11 cellular contexts compared by ENCODE assay signal in genomic region chr10:12351447-12351846, GRCh38. TPM values are rescaled to one million over a fixed set of nuclear protein-coding genes. Genes with fewer than 3 reads are reported as not detected.
DNase-seq lines count a peak whose midpoint lies in the region; ATAC-seq and TF ChIP-seq lines count a peak whose summit lies in the region.
"Had no signal": no experiment of that assay in that cellular context is flagged by ENCODE, and none has a peak within 500 bp of the region (broad histone marks: within the 10 kb centered on the region; RNA-seq: fewer than 3 reads in every experiment).

No MANE protein-coding gene starts in this region.

- peak overlapping the region; percentile 90; the same call in 1 of the 2 replicates for H3K4me3 ChIP-seq in PC-9
- no peak overlapping the region for H3K4me3 ChIP-seq in Karpas-422 (ENCODE audit: low read length)
- H3K4me3 ChIP-seq: K562 had no signal

- peaks cover 63% of the 10 kb centered on the region for H3K27me3 Mint-ChIP-seq in T-helper 1 cell treated with Interleukin-12 subunit alpha and Interleukin-12 subunit beta and Interleukin-4 antibody, amounts not matched to agents 30 μg/mL and 1 μg/mL, for 36 hours (ENCODE audit: low read depth)
- no peaks in the 10 kb centered on the region for H3K27me3 Mint-ChIP-seq in effector memory CD8-positive, alpha-beta T cell
- H3K27me3 Mint-ChIP-seq in stimulated activated memory B cell treated with anti-CD40 and anti-IgM and Interleukin-4, amounts not matched to agents 10 μg/mL and 1 μg/mL and 100 μg/mL, for 72 hours = no peaks in the 10 kb centered on the region

- no peak overlapping the region for H2AFZ ChIP-seq in PC-9
- H2AFZ ChIP-seq in Karpas-422 (ENCODE audit: low read length) = no peak overlapping the region

- intact Hi-C loops in PC-9 (cut with micrococcal nuclease; ENCODE audit: unreplicated experiment) = loop anchor here (2.0 kb wide), 1 partner anchor 359 kb away; no protein-coding TSS in a partner anchor

- H3K36me3 ChIP-seq in PC-9 (ENCODE audit: low read depth) (no peaks in the 10 kb centered on the region), Karpas-422 (ENCODE audit: insufficient read depth, low read length) (no peaks in the 10 kb centered on the region)

- BruUV-seq in PC-9 (replicated peaks; lab: Mats Ljungman, UMichigan) = no TSS peak

- H3K4me1 ChIP-seq in PC-9 (replicated peaks; ENCODE audit: insufficient read depth) (peaks cover 22% of the 10 kb centered on the region), Karpas-422 (ENCODE audit: low read length) (peaks cover 11% of the 10 kb centered on the region)

- TF ChIP-seq CTCF in PC-9 (conservative IDR thresholded peaks at IDR 0.05) (no peak), GM20000 (IDR thresholded peaks at IDR 0.05; ENCODE audit: extremely low read depth, missing control alignments) (no peak)

- H4K20me1 ChIP-seq in PC-9 (ENCODE audit: insufficient read depth) (no peaks in the 10 kb centered on the region; the same call in 1 of the 2 replicates), Karpas-422 (ENCODE audit: insufficient read depth, low read depth, low read length) (no peaks in the 10 kb centered on the region)

- no peak for DNase-seq in T-helper 1 cell
- DNase-seq in PC-9 = no peak
- DNase-seq in effector memory CD8-positive, alpha-beta T cell = no peak
- no peak for DNase-seq in Karpas-422
- no peak for DNase-seq in GM20000 (ENCODE audit: low spot score)
- DNase-seq: testis had no signal

- H3K9me2 ChIP-seq in PC-9 (ENCODE audit: insufficient read depth) (no peaks in the 10 kb centered on the region), Karpas-422 (replicated peaks; ENCODE audit: insufficient read depth, low read length) (no peaks in the 10 kb centered on the region)

- peak overlapping the region; percentile 91 for H3K4me3 Mint-ChIP-seq in T-helper 1 cell treated with Interleukin-12 subunit alpha and Interleukin-12 subunit beta and Interleukin-4 antibody, amounts not matched to agents 30 μg/mL and 1 μg/mL, for 36 hours
- H3K4me3 Mint-ChIP-seq in effector memory CD8-positive, alpha-beta T cell = peak overlapping the region; percentile 94 to 99
- H3K4me3 Mint-ChIP-seq in stimulated activated memory B cell treated with anti-CD40 and anti-IgM and Interleukin-4, amounts not matched to agents 10 μg/mL and 1 μg/mL and 100 μg/mL, for 72 hours = peak overlapping the region; percentile 99

- H3K9me3 ChIP-seq in PC-9 (ENCODE audit: insufficient read depth, low read depth) (no peaks in the 10 kb centered on the region), Karpas-422 (ENCODE audit: low read length) (no peaks in the 10 kb centered on the region)
- H3K9me3 ChIP-seq: testis had no signal

- no peak overlapping the region for H3K9ac ChIP-seq in Karpas-422 (ENCODE audit: low read length)

- H3K4me2 ChIP-seq in PC-9 = peak overlapping the region; percentile 94
- H3K4me2 ChIP-seq in Karpas-422 (ENCODE audit: low read depth, low read length, poor library complexity, severe bottlenecking) = no peak overlapping the region

- H3K9me3 Mint-ChIP-seq in T-helper 1 cell treated with Interleukin-12 subunit alpha and Interleukin-12 subunit beta and Interleukin-4 antibody, amounts not matched to agents 30 μg/mL and 1 μg/mL, for 36 hours = no peaks in the 10 kb centered on the region
- no peaks in the 10 kb centered on the region for H3K9me3 Mint-ChIP-seq in effector memory CD8-positive, alpha-beta T cell
- no peaks in the 10 kb centered on the region for H3K9me3 Mint-ChIP-seq in stimulated activated memory B cell treated with anti-CD40 and anti-IgM and Interleukin-4, amounts not matched to agents 10 μg/mL and 1 μg/mL and 100 μg/mL, for 72 hours

- peaks cover 28% of the 10 kb centered on the region for H3K4me1 Mint-ChIP-seq in T-helper 1 cell treated with Interleukin-12 subunit alpha and Interleukin-12 subunit beta and Interleukin-4 antibody, amounts not matched to agents 30 μg/mL and 1 μg/mL, for 36 hours (ENCODE audit: low read depth)
- peaks cover 37 to 41% of the 10 kb centered on the region in 2 donors for H3K4me1 Mint-ChIP-seq in effector memory CD8-positive, alpha-beta T cell (ENCODE audit: low read depth in 2 of 2)
- H3K4me1 Mint-ChIP-seq in stimulated activated memory B cell treated with anti-CD40 and anti-IgM and Interleukin-4, amounts not matched to agents 10 μg/mL and 1 μg/mL and 100 μg/mL, for 72 hours = peaks cover 78% of the 10 kb centered on the region

- POLR2A ChIA-PET in PC-9 (lab: Charles Lee; ENCODE audit: unreplicated experiment) = no interaction called here

- H3K27ac Mint-ChIP-seq in T-helper 1 cell treated with Interleukin-12 subunit alpha and Interleukin-12 subunit beta and Interleukin-4 antibody, amounts not matched to agents 30 μg/mL and 1 μg/mL, for 36 hours = peak overlapping the region; percentile 6
- H3K27ac Mint-ChIP-seq in effector memory CD8-positive, alpha-beta T cell = peak overlapping the region in 1 of 2 donors; percentile 97
- peak overlapping the region; percentile 95 for H3K27ac Mint-ChIP-seq in stimulated activated memory B cell treated with anti-CD40 and anti-IgM and Interleukin-4, amounts not matched to agents 10 μg/mL and 1 μg/mL and 100 μg/mL, for 72 hours

- no peak for ATAC-seq in effector memory CD8-positive, alpha-beta T cell (replicated peaks)
- ATAC-seq in stimulated activated memory B cell treated with anti-CD40 and anti-IgM and Interleukin-4, amounts not matched to agents 10 μg/mL and 1 μg/mL and 100 μg/mL, for 72 hours = no peak
- no peak for ATAC-seq in GM18502 (IDR thresholded peaks at IDR 0.05; ENCODE audit: poor library complexity, unreplicated experiment)
- ATAC-seq: K562 had no signal

- no peaks in the 10 kb centered on the region for H3K27me3 ChIP-seq in PC-9 (ENCODE audit: insufficient read depth, low read depth)
- no peaks in the 10 kb centered on the region for H3K27me3 ChIP-seq in Karpas-422 (ENCODE audit: low read length)
- H3K27me3 ChIP-seq: testis had no signal

- H3K27ac ChIP-seq in PC-9 (no peak overlapping the region), Karpas-422 (ENCODE audit: low read length) (no peak overlapping the region)

- H3F3A ChIP-seq in PC-9 (ENCODE audit: insufficient read depth, low read depth) = peaks cover 19% of the 10 kb centered on the region; the same call in 1 of the 2 replicates

- H3K79me2 ChIP-seq in PC-9 (ENCODE audit: low read depth) (peaks cover 44% of the 10 kb centered on the region), Karpas-422 (ENCODE audit: low read length) (no peaks in the 10 kb centered on the region)

- CTCF ChIA-PET in PC-9 (lab: Charles Lee) = no interaction called here

- no peaks in the 10 kb centered on the region for H3K36me3 Mint-ChIP-seq in T-helper 1 cell treated with Interleukin-12 subunit alpha and Interleukin-12 subunit beta and Interleukin-4 antibody, amounts not matched to agents 30 μg/mL and 1 μg/mL, for 36 hours (ENCODE audit: low read depth)
- peaks cover 49% of the 10 kb centered on the region for H3K36me3 Mint-ChIP-seq in effector memory CD8-positive, alpha-beta T cell (ENCODE audit: insufficient read depth)
- H3K36me3 Mint-ChIP-seq in stimulated activated memory B cell treated with anti-CD40 and anti-IgM and Interleukin-4, amounts not matched to agents 10 μg/mL and 1 μg/mL and 100 μg/mL, for 72 hours = peaks cover 10% of the 10 kb centered on the region

RNA-seq across cellular contexts. Expression of gene CAMK1D, which starts 2.1 kb away (rescaled TPM):
- 6.0 and 8.8 TPM in 2 replicates for total RNA-seq in PC-9 (2021)
- 0.11 and 0.63 TPM in 2 replicates for total RNA-seq in Karpas-422 (2014; rRNA removed; shearing (Covaris generic); ENCODE audit: low replicate concordance)
- total RNA-seq: RPMI7951 had no signal
